14 cellular contexts compared by ENCODE assay signal in the genomic region with DNA sequence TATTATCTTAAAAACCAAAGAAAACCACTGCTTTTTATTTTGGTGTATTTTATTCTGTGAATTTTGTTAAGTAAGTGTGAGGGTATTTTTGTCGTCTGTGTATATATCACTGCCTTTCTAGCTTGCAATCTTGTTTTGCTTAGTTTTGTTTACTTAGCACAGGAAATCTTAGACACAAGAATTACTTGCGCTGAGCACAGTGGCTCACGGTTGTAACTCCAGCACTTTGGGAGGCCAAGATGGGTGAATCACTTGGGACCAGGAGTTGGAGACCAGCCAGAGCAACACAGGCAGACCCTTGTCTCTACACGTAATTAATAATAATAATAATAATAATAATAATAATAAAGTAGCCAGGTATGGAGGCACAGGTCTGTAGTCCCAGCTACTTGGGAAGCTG.
"Had no signal": no experiment of that assay in that cellular context is flagged by ENCODE, and none has a peak within 500 bp of the region (broad histone marks: within the 10 kb centered on the region; RNA-seq: fewer than 3 reads in every experiment).

No MANE protein-coding gene starts in this region.

- H3K4me3 ChIP-seq: coronary artery, esophagus squamous epithelium, ovary, sigmoid colon had no signal

- H3K4me1 ChIP-seq: sigmoid colon had no signal

- H3K27me3 ChIP-seq: esophagus squamous epithelium, ovary, sigmoid colon had no signal

- H3K27ac Mint-ChIP-seq: activated CD4-positive, alpha-beta T cell treated with anti-CD3 and anti-CD28 coated beads, Interleukin-2, amount 10 ng/mL, durations not matched to agents 7 days and 5 days; activated naive CD8-positive, alpha-beta T cell treated with anti-CD3 and anti-CD28 coated beads for 36 hours; immature natural killer cell; stimulated activated naive CD8-positive, alpha-beta T cell treated with anti-CD3 and anti-CD28 coated beads, Interleukin-15, amount 100 ng/mL, for 72 hours had no signal

- H3K27ac ChIP-seq: coronary artery, esophagus squamous epithelium, ovary, sigmoid colon had no signal

- DNase-seq: activated CD4-positive, alpha-beta T cell treated with anti-CD3 and anti-CD28 coated beads, Interleukin-2, amount 10 ng/mL, durations not matched to agents 7 days and 5 days; activated CD8-positive, alpha-beta memory T cell treated with anti-CD3 and anti-CD28 coated beads for 24 hours; activated naive CD8-positive, alpha-beta T cell treated with anti-CD3 and anti-CD28 coated beads for 36 hours; anterior cingulate cortex; caudate nucleus; esophagus squamous epithelium; head of caudate nucleus; immature natural killer cell; ovary; sigmoid colon; stimulated activated CD4-positive, alpha-beta T cell treated with anti-CD3 and anti-CD28 coated beads, Interleukin-1b, Interleukin-23, amount 100 ng/mL, for 48 hours; stimulated activated naive CD8-positive, alpha-beta T cell treated with anti-CD3 and anti-CD28 coated beads, Interleukin-15, amount 100 ng/mL, for 72 hours had no signal

- H3K4me3 Mint-ChIP-seq: activated CD4-positive, alpha-beta T cell treated with anti-CD3 and anti-CD28 coated beads, Interleukin-2, amount 10 ng/mL, durations not matched to agents 7 days and 5 days; activated naive CD8-positive, alpha-beta T cell treated with anti-CD3 and anti-CD28 coated beads for 36 hours; immature natural killer cell; neural crest cell; stimulated activated naive CD8-positive, alpha-beta T cell treated with anti-CD3 and anti-CD28 coated beads, Interleukin-15, amount 100 ng/mL, for 72 hours had no signal

- H3K9me3 ChIP-seq: esophagus squamous epithelium, ovary, sigmoid colon had no signal

- H3K4me1 Mint-ChIP-seq: immature natural killer cell, neural crest cell had no signal

- H3K27me3 Mint-ChIP-seq: activated CD4-positive, alpha-beta T cell treated with anti-CD3 and anti-CD28 coated beads, Interleukin-2, amount 10 ng/mL, durations not matched to agents 7 days and 5 days; activated naive CD8-positive, alpha-beta T cell treated with anti-CD3 and anti-CD28 coated beads for 36 hours; stimulated activated naive CD8-positive, alpha-beta T cell treated with anti-CD3 and anti-CD28 coated beads, Interleukin-15, amount 100 ng/mL, for 72 hours had no signal

- H3K9me3 Mint-ChIP-seq: activated CD4-positive, alpha-beta T cell treated with anti-CD3 and anti-CD28 coated beads, Interleukin-2, amount 10 ng/mL, durations not matched to agents 7 days and 5 days; activated naive CD8-positive, alpha-beta T cell treated with anti-CD3 and anti-CD28 coated beads for 36 hours; neural crest cell; stimulated activated naive CD8-positive, alpha-beta T cell treated with anti-CD3 and anti-CD28 coated beads, Interleukin-15, amount 100 ng/mL, for 72 hours had no signal

- H3K36me3 ChIP-seq: ovary, sigmoid colon had no signal
